1 cellular context compared by ENCODE assay signal in the genomic region with DNA sequence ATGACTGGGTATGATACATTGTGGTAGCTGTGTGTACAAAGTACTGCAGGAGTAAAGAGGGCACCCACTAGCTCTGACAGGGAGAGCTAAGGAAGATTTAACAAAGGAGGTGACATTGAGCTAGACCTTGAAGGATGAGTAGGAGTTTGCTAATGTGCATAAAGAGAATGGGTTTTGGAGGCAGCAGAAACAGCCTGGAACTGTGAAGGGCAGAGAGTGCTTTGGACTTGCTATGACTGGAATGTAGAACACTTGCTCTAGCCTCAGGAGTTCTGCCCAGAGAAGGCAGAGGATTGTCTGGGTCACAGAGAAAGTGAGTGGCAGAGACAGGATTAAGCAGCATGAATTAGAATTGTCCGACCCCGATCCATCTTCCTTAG.
TF ChIP-seq lines count a peak whose summit lies in the region.

No MANE protein-coding gene starts in this region.

TF ChIP-seq in GM23338, 12 proteins besides CTCF, POLR2A, EP300 and RAD21 (continued from another document):
- TF ChIP-seq, protein P1, sequence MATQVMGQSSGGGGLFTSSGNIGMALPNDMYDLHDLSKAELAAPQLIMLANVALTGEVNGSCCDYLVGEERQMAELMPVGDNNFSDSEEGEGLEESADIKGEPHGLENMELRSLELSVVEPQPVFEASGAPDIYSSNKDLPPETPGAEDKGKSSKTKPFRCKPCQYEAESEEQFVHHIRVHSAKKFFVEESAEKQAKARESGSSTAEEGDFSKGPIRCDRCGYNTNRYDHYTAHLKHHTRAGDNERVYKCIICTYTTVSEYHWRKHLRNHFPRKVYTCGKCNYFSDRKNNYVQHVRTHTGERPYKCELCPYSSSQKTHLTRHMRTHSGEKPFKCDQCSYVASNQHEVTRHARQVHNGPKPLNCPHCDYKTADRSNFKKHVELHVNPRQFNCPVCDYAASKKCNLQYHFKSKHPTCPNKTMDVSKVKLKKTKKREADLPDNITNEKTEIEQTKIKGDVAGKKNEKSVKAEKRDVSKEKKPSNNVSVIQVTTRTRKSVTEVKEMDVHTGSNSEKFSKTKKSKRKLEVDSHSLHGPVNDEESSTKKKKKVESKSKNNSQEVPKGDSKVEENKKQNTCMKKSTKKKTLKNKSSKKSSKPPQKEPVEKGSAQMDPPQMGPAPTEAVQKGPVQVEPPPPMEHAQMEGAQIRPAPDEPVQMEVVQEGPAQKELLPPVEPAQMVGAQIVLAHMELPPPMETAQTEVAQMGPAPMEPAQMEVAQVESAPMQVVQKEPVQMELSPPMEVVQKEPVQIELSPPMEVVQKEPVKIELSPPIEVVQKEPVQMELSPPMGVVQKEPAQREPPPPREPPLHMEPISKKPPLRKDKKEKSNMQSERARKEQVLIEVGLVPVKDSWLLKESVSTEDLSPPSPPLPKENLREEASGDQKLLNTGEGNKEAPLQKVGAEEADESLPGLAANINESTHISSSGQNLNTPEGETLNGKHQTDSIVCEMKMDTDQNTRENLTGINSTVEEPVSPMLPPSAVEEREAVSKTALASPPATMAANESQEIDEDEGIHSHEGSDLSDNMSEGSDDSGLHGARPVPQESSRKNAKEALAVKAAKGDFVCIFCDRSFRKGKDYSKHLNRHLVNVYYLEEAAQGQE (IDR thresholded peaks at IDR 0.05; ENCODE audit: unreplicated experiment): no peak
- TF ChIP-seq NANOG (IDR thresholded peaks at IDR 0.05; ENCODE audit: borderline replicate concordance): no peak
- TF ChIP-seq, protein P2, sequence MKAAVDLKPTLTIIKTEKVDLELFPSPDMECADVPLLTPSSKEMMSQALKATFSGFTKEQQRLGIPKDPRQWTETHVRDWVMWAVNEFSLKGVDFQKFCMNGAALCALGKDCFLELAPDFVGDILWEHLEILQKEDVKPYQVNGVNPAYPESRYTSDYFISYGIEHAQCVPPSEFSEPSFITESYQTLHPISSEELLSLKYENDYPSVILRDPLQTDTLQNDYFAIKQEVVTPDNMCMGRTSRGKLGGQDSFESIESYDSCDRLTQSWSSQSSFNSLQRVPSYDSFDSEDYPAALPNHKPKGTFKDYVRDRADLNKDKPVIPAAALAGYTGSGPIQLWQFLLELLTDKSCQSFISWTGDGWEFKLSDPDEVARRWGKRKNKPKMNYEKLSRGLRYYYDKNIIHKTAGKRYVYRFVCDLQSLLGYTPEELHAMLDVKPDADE (IDR thresholded peaks at IDR 0.05): no peak
- TF ChIP-seq STAT1 (IDR thresholded peaks at IDR 0.05; ENCODE audit: unreplicated experiment): no peak
- no peak for TF ChIP-seq EZH2phosphoT487 (IDR thresholded peaks at IDR 0.05; ENCODE audit: unreplicated experiment)
- no peak for TF ChIP-seq POLR2AphosphoS5 (IDR thresholded peaks at IDR 0.05; ENCODE audit: low read depth)
- no peak for TF ChIP-seq JUNB (IDR thresholded peaks at IDR 0.05; ENCODE audit: unreplicated experiment)
- TF ChIP-seq ZNF331 (CRISPR knock-in tag; IDR thresholded peaks at IDR 0.05; ENCODE audit: low read depth): no peak
- no peak for TF ChIP-seq ZNF114 (CRISPR knock-in tag; IDR thresholded peaks at IDR 0.05)
- no peak for TF ChIP-seq EZH2 (IDR thresholded peaks at IDR 0.05; ENCODE audit: low read depth, unreplicated experiment)
- no peak for TF ChIP-seq CREB1 (CRISPR knock-in tag; IDR thresholded peaks at IDR 0.05; ENCODE audit: low read depth)
TF ChIP-seq in GM23338: peak in this region for 0.
